In the genomic region with DNA sequence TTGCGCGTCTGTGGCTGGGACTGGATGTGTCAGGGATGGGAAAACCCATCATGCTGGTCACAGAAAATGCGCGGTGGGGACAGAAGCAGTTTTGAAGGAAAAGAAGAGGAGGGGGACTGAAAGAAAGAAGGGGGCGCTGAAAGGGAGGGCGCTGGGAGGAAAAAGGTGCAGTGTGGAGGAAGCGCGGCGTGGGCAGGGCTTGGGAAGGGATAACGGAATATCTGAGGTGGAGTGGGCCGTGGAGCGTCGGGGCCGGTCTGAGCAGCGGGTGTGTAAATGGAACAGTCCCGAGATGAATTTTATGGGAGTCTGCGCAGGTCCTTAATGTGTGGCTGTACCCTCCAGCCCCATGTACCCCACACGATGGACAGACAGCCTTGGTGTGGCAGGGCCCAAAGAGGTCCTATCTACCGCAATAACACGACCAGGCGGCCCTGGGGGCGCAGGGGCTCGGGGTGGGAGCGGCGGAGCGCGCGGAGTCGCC, we compare ENCODE assay signal across 8 cellular contexts.
DNase-seq lines count a peak whose midpoint lies in the region; ATAC-seq, FAIRE-seq and TF ChIP-seq lines count a peak whose summit lies in the region.

No MANE protein-coding gene starts in this region.

- H3K4me1 Mint-ChIP-seq in nephron progenitor cell = peaks cover 67% of the 10 kb centered on the region

- peak overlapping the region; percentile 91 to 99 for H3K27ac ChIP-seq in coronary artery

- no peaks in the 10 kb centered on the region for H3K9me3 Mint-ChIP-seq in nephron progenitor cell

- ATAC-seq in HG03135 (IDR thresholded peaks at IDR 0.05; ENCODE audit: unreplicated experiment) = no peak

- H3K36me3 Mint-ChIP-seq in nephron progenitor cell (ENCODE audit: low read depth) = no peaks in the 10 kb centered on the region

- TF ChIP-seq CTCF in coronary artery (IDR thresholded peaks at IDR 0.05) = no peak
- TF ChIP-seq CTCF in nephron progenitor cell (IDR thresholded peaks at IDR 0.05) = no peak
- TF ChIP-seq CTCF in D721Med (IDR thresholded peaks at IDR 0.05; ENCODE audit: insufficient read depth, missing control alignments) = no peak

- H3K4me3 ChIP-seq in coronary artery = peak overlapping the region; percentile 88

- H3K27ac Mint-ChIP-seq in nephron progenitor cell = no peak overlapping the region

- peak; percentile 56 for DNase-seq in DMS79 treated with DMSO at 0.1 percent for 48 hours (lab: John Stamatoyannopoulos, UW)
- DNase-seq in DMS79 (lab: John Stamatoyannopoulos, UW) = no peak
- DNase-seq in NCI-H526 treated with DMSO at 0.1 percent for 48 hours (lab: John Stamatoyannopoulos, UW) = peak; percentile 59
- DNase-seq in coronary artery (ENCODE audit: low spot score) = no peak
- DNase-seq in nephron progenitor cell = no peak
- DNase-seq in NOMO-1 treated with DMSO at 0.1 percent for 48 hours (lab: John Stamatoyannopoulos, UW; ENCODE audit: unreplicated experiment) = no peak
- no peak for DNase-seq in D721Med (ENCODE audit: insufficient read length, low spot score)

- peak overlapping the region; percentile 76 for H3K4me3 Mint-ChIP-seq in nephron progenitor cell

- FAIRE-seq in D721Med (lab: Jason Lieb, UNC) = no peak

- no peaks in the 10 kb centered on the region for H3K27me3 Mint-ChIP-seq in nephron progenitor cell (ENCODE audit: low read depth, poor library complexity)

Comparison
In these comparisons a context has a peak if more than half of its experiments do, and no peak if none do; other contexts are left out.
1. DNase-seq: peak in DMS79 treated with DMSO at 0.1 percent for 48 hours (single experiment) and NCI-H526 treated with DMSO at 0.1 percent for 48 hours (single experiment); none in DMS79 (single experiment), coronary artery (single experiment), nephron progenitor cell (single experiment), NOMO-1 treated with DMSO at 0.1 percent for 48 hours (single experiment) and D721Med (single experiment).